In the genomic region with DNA sequence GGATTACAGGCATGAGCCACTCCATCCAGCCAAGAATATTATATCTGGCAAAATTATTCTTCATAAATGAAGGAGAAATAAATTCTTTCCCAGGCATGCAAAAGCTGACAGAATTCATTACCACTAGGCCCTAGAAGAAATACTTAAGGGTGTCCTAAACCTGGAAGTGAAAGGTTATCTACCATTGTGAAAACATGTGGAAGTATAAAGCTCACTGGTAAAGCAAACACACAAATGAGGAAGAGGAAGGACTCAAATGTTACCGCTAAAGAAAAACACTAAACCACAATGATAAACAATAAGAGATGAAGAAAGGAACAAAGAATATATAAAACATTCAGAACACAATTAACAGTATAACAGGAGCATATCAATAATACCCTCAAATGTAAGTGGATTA, we compare ENCODE assay signal across 20 cellular contexts.
"Had no signal": no experiment of that assay in that cellular context is flagged by ENCODE, and none has a peak within 500 bp of the region (broad histone marks: within the 10 kb centered on the region; RNA-seq: fewer than 3 reads in every experiment).

No MANE protein-coding gene starts in this region.

- H3K27me3 ChIP-seq: dorsolateral prefrontal cortex, hepatocyte, tibial artery, upper lobe of left lung, uterus had no signal

- ATAC-seq: left cardiac atrium; lower lobe of right lung; natural killer cell; right cardiac atrium; stimulated activated effector memory CD8-positive, alpha-beta T cell treated with anti-CD3 and anti-CD28 coated beads, Interleukin-12 subunit alpha, Interleukin-12 subunit beta, amount 100 ng/mL, for 72 hours; stimulated activated naive CD8-positive, alpha-beta T cell treated with anti-CD3 and anti-CD28 coated beads, Interleukin-15, Interleukin-2, amounts not matched to agents 100 U/mL and 50 U/mL, for 24 hours had no signal

- H3K4me1 ChIP-seq: left ventricle myocardium inferior, lower lobe of right lung, tibial artery, upper lobe of left lung, uterus had no signal

- DNase-seq: dorsolateral prefrontal cortex; effector CD8-positive, alpha-beta T cell; foreskin melanocyte; head of caudate nucleus; kidney; left cardiac atrium; left ventricle myocardium inferior; lower lobe of right lung; natural killer cell; posterior cingulate gyrus; right cardiac atrium; stimulated activated CD4-positive, alpha-beta T cell treated with anti-CD3 and anti-CD28 coated beads, Interleukin-4, amount 100 ng/mL, for 1 hour; stimulated activated CD8-positive, alpha-beta memory T cell treated with anti-CD3 and anti-CD28 coated beads, Interleukin-4, amount 100 ng/mL, for 48 hours; stimulated activated naive CD8-positive, alpha-beta T cell treated with anti-CD3 and anti-CD28 coated beads, Interleukin-15, Interleukin-2, amounts not matched to agents 100 U/mL and 50 U/mL, for 24 hours; tibial artery; upper lobe of left lung; uterus had no signal

- H3K4me3 ChIP-seq: dorsolateral prefrontal cortex, hepatocyte, left ventricle myocardium inferior, lower lobe of right lung, smooth muscle cell, tibial artery, upper lobe of left lung, uterus had no signal

- H3K9me3 ChIP-seq: lower lobe of right lung, tibial artery, upper lobe of left lung, uterus had no signal

- H3K27ac ChIP-seq: dorsolateral prefrontal cortex, hepatocyte, left ventricle myocardium inferior, lower lobe of right lung, tibial artery, upper lobe of left lung, uterus had no signal

- H3K36me3 ChIP-seq: left ventricle myocardium inferior, lower lobe of right lung, tibial artery, upper lobe of left lung, uterus had no signal
